In genomic region chr10:127720142-127720541, GRCh38 we compare ENCODE assay signal across 19 cellular contexts. TPM values are rescaled to one million over a fixed set of nuclear protein-coding genes. Genes with fewer than 3 reads are reported as not detected.
"Had no signal": no experiment of that assay in that cellular context is flagged by ENCODE, and none has a peak within 500 bp of the region (broad histone marks: within the 10 kb centered on the region; RNA-seq: fewer than 3 reads in every experiment).

No MANE protein-coding gene starts in this region.

- H3K4me3 ChIP-seq: tibial artery, uterus had no signal

- H3K36me3 ChIP-seq: brain microvascular endothelial cell, tibial artery, uterus had no signal

- H3K9me3 ChIP-seq: tibial artery, uterus had no signal

- H3K9ac ChIP-seq: parathyroid adenoma had no signal

- ATAC-seq: activated CD4-positive, CD25-positive, alpha-beta regulatory T cell treated with anti-CD3 and anti-CD28 coated beads, Interleukin-2, amount 50 U/mL, for 24 hours; activated T-helper 17 cell treated with anti-CD3 and anti-CD28 coated beads, Interleukin-2, amount 50 U/mL, for 72 hours; effector memory CD8-positive, alpha-beta T cell; foreskin keratinocyte; left ventricle myocardium superior; naive thymus-derived CD8-positive, alpha-beta T cell had no signal

- H3K27me3 ChIP-seq: foreskin keratinocyte, tibial artery, uterus had no signal

- H3K4me1 ChIP-seq: foreskin keratinocyte, parathyroid adenoma, tibial artery, uterus had no signal

- H3K27ac ChIP-seq: brain microvascular endothelial cell, foreskin keratinocyte, parathyroid adenoma, tibial artery, uterus had no signal

- H2AFZ ChIP-seq: parathyroid adenoma had no signal

- H3K79me2 ChIP-seq: parathyroid adenoma had no signal

- DNase-seq: activated CD4-positive, alpha-beta T cell treated with anti-CD3 and anti-CD28 coated beads, Interleukin-2, amount 50 U/mL, for 1 hour; activated CD8-positive, alpha-beta memory T cell treated with anti-CD3 and anti-CD28 coated beads for 24 hours; activated naive CD4-positive, alpha-beta T cell treated with Interleukin-2 at 50 U/mL for 16 hours; anterior cingulate cortex; brain microvascular endothelial cell; dermis blood vessel endothelial cell; effector memory CD8-positive, alpha-beta T cell; foreskin keratinocyte; kidney glomerular epithelial cell; left ventricle myocardium superior; mesenchymal stem cell; naive thymus-derived CD8-positive, alpha-beta T cell; stimulated activated CD4-positive, alpha-beta T cell treated with anti-CD3 and anti-CD28 coated beads, Interleukin-1b, Interleukin-23, amount 100 ng/mL, for 48 hours; tibial artery; uterus had no signal

RNA-seq across cellular contexts. Expression of gene FOXI2, which starts 16.8 kb away (rescaled TPM):
- total RNA-seq: activated T-helper 17 cell treated with anti-CD3 and anti-CD28 coated beads, Interleukin-2, amount 50 U/mL, for 72 hours; cerebellum; dermis blood vessel endothelial cell; foreskin keratinocyte; left ventricle myocardium superior; naive thymus-derived CD8-positive, alpha-beta T cell had no signal
- polyA plus RNA-seq: foreskin keratinocyte; naive thymus-derived CD8-positive, alpha-beta T cell had no signal
